ENCODE assay signal across 1 cellular context in genomic region chr20:45851501-45851900, GRCh38.
TF ChIP-seq lines count a peak whose summit lies in the region.

No MANE protein-coding gene starts in this region.

TF ChIP-seq in K562, 482 proteins besides CTCF, POLR2A, EP300 and RAD21 (continued from another document):
- TF ChIP-seq PATZ1 (CRISPR knock-in tag; IDR thresholded peaks at IDR 0.05; ENCODE audit: borderline replicate concordance) (no peak), SP2 (IDR thresholded peaks at IDR 0.05; ENCODE audit: extremely low read depth, low read depth, low read length, poor library complexity, severe bottlenecking) (no peak), DLX4 (CRISPR knock-in tag; IDR thresholded peaks at IDR 0.05) (no peak), FIP1L1 (IDR thresholded peaks at IDR 0.05; ENCODE audit: low read depth, low read length, poor library complexity, severe bottlenecking) (no peak), RBM25 (IDR thresholded peaks at IDR 0.05; ENCODE audit: low read depth, low read length, severe bottlenecking) (peak; percentile 96), JUN (IDR thresholded peaks at IDR 0.05; ENCODE audit: borderline replicate concordance, low read depth, low read length) (no peak), JUN (CRISPR knock-in tag; IDR thresholded peaks at IDR 0.05; ENCODE audit: borderline replicate concordance) (no peak), KDM4B (IDR thresholded peaks at IDR 0.05; ENCODE audit: borderline replicate concordance in 2 of 2, low read depth in 1 of 2) (no peak)
- TF ChIP-seq, protein P1, sequence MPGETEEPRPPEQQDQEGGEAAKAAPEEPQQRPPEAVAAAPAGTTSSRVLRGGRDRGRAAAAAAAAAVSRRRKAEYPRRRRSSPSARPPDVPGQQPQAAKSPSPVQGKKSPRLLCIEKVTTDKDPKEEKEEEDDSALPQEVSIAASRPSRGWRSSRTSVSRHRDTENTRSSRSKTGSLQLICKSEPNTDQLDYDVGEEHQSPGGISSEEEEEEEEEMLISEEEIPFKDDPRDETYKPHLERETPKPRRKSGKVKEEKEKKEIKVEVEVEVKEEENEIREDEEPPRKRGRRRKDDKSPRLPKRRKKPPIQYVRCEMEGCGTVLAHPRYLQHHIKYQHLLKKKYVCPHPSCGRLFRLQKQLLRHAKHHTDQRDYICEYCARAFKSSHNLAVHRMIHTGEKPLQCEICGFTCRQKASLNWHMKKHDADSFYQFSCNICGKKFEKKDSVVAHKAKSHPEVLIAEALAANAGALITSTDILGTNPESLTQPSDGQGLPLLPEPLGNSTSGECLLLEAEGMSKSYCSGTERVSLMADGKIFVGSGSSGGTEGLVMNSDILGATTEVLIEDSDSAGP (CRISPR knock-in tag; IDR thresholded peaks at IDR 0.05) = 0 out of 2 replicates have a peak, but pooled peaks have one; percentile 37
- TF ChIP-seq, protein P2, sequence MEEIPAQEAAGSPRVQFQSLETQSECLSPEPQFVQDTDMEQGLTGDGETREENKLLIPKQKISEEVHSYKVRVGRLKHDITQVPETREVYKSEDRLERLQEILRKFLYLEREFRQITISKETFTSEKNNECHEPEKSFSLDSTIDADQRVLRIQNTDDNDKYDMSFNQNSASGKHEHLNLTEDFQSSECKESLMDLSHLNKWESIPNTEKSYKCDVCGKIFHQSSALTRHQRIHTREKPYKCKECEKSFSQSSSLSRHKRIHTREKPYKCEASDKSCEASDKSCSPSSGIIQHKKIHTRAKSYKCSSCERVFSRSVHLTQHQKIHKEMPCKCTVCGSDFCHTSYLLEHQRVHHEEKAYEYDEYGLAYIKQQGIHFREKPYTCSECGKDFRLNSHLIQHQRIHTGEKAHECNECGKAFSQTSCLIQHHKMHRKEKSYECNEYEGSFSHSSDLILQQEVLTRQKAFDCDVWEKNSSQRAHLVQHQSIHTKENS (CRISPR knock-in tag; IDR thresholded peaks at IDR 0.05) = no peak
- TF ChIP-seq, protein P3, sequence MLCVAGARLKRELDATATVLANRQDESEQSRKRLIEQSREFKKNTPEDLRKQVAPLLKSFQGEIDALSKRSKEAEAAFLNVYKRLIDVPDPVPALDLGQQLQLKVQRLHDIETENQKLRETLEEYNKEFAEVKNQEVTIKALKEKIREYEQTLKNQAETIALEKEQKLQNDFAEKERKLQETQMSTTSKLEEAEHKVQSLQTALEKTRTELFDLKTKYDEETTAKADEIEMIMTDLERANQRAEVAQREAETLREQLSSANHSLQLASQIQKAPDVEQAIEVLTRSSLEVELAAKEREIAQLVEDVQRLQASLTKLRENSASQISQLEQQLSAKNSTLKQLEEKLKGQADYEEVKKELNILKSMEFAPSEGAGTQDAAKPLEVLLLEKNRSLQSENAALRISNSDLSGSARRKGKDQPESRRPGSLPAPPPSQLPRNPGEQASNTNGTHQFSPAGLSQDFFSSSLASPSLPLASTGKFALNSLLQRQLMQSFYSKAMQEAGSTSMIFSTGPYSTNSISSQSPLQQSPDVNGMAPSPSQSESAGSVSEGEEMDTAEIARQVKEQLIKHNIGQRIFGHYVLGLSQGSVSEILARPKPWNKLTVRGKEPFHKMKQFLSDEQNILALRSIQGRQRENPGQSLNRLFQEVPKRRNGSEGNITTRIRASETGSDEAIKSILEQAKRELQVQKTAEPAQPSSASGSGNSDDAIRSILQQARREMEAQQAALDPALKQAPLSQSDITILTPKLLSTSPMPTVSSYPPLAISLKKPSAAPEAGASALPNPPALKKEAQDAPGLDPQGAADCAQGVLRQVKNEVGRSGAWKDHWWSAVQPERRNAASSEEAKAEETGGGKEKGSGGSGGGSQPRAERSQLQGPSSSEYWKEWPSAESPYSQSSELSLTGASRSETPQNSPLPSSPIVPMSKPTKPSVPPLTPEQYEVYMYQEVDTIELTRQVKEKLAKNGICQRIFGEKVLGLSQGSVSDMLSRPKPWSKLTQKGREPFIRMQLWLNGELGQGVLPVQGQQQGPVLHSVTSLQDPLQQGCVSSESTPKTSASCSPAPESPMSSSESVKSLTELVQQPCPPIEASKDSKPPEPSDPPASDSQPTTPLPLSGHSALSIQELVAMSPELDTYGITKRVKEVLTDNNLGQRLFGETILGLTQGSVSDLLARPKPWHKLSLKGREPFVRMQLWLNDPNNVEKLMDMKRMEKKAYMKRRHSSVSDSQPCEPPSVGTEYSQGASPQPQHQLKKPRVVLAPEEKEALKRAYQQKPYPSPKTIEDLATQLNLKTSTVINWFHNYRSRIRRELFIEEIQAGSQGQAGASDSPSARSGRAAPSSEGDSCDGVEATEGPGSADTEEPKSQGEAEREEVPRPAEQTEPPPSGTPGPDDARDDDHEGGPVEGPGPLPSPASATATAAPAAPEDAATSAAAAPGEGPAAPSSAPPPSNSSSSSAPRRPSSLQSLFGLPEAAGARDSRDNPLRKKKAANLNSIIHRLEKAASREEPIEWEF (CRISPR knock-in tag; IDR thresholded peaks at IDR 0.05) = peak; percentile 9; the same call in 1 of the 2 replicates
- TF ChIP-seq, protein P4, sequence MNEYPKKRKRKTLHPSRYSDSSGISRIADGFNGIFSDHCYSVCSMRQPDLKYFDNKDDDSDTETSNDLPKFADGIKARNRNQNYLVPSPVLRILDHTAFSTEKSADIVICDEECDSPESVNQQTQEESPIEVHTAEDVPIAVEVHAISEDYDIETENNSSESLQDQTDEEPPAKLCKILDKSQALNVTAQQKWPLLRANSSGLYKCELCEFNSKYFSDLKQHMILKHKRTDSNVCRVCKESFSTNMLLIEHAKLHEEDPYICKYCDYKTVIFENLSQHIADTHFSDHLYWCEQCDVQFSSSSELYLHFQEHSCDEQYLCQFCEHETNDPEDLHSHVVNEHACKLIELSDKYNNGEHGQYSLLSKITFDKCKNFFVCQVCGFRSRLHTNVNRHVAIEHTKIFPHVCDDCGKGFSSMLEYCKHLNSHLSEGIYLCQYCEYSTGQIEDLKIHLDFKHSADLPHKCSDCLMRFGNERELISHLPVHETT (CRISPR knock-in tag; conservative IDR thresholded peaks at IDR 0.05 in 1 of 2, IDR thresholded peaks at IDR 0.05 in 1 of 2) = no peak
TF ChIP-seq in K562: peak in this region for 5.
